In the genomic region with DNA sequence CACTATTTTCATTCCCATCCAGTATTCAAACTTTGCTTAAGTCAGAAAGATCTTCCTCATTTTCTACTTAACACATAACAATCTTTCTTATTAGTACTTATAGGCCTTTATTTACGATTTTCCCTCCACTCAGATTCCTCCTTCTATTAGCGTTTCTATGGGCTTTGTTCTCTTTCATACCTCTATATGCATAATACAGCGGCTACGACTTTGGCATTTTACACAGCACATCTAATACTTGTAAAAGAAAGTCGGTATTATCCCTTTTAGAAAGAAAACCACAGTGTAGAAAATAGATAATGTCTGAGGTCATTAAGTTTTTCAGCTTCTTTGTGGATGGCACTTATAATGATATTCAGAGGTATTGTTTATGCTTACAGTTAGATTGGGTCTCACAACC, we compare ENCODE assay signal across 33 cellular contexts. TPM values are rescaled to one million over a fixed set of nuclear protein-coding genes. Genes with fewer than 3 reads are reported as not detected.
"Had no signal": no experiment of that assay in that cellular context is flagged by ENCODE, and none has a peak within 500 bp of the region (broad histone marks: within the 10 kb centered on the region; RNA-seq: fewer than 3 reads in every experiment).

No MANE protein-coding gene starts in this region.

- H3K9me3 Mint-ChIP-seq: activated B cell treated with CpG ODN at 0.5 μM for 24 hours; activated CD4-positive, alpha-beta memory T cell treated with anti-CD3 and anti-CD28 coated beads, Interleukin-2, amount 10 ng/mL, durations not matched to agents 7 days and 5 days; activated CD4-positive, alpha-beta T cell treated with anti-CD3 and anti-CD28 coated beads, Interleukin-2, amount 10 ng/mL, durations not matched to agents 7 days and 5 days; activated T-cell treated with anti-CD3 and anti-CD28 coated beads, Interleukin-2, amount 50 U/mL, for 4 hours; activated T-helper 17 cell treated with anti-CD3 and anti-CD28 coated beads, Interleukin-2, amount 50 U/mL, for 72 hours; central memory CD8-positive, alpha-beta T cell; effector memory CD8-positive, alpha-beta T cell; T-cell; T-helper 1 cell treated with Interleukin-12 subunit alpha and Interleukin-12 subunit beta and Interleukin-4 antibody, amounts not matched to agents 30 μg/mL and 1 μg/mL, for 36 hours; T-helper 2 cell treated with Interferon-gamma antibody and Interleukin-4, amounts not matched to agents 5 μg/mL and 100 μg/mL, for 36 hours had no signal

- H3K4me3 Mint-ChIP-seq: activated B cell treated with CpG ODN at 0.5 μM for 24 hours; activated CD4-positive, alpha-beta memory T cell treated with anti-CD3 and anti-CD28 coated beads, Interleukin-2, amount 10 ng/mL, durations not matched to agents 7 days and 5 days; activated CD4-positive, alpha-beta T cell treated with anti-CD3 and anti-CD28 coated beads, Interleukin-2, amount 10 ng/mL, durations not matched to agents 7 days and 5 days; activated naive CD8-positive, alpha-beta T cell; activated T-cell treated with anti-CD3 and anti-CD28 coated beads, Interleukin-2, amount 50 U/mL, for 4 hours; activated T-helper 17 cell treated with anti-CD3 and anti-CD28 coated beads, Interleukin-2, amount 50 U/mL, for 72 hours; central memory CD8-positive, alpha-beta T cell; effector memory CD8-positive, alpha-beta T cell; T-cell; T-helper 1 cell treated with Interleukin-12 subunit alpha and Interleukin-12 subunit beta and Interleukin-4 antibody, amounts not matched to agents 30 μg/mL and 1 μg/mL, for 36 hours; T-helper 2 cell treated with Interferon-gamma antibody and Interleukin-4, amounts not matched to agents 5 μg/mL and 100 μg/mL, for 36 hours had no signal

- H3K27ac Mint-ChIP-seq: activated B cell treated with CpG ODN at 0.5 μM for 24 hours; activated CD4-positive, alpha-beta memory T cell treated with anti-CD3 and anti-CD28 coated beads, Interleukin-2, amount 10 ng/mL, durations not matched to agents 7 days and 5 days; activated CD4-positive, alpha-beta T cell treated with anti-CD3 and anti-CD28 coated beads, Interleukin-2, amount 10 ng/mL, durations not matched to agents 7 days and 5 days; activated naive CD8-positive, alpha-beta T cell; activated T-helper 17 cell treated with anti-CD3 and anti-CD28 coated beads, Interleukin-2, amount 50 U/mL, for 72 hours; effector memory CD8-positive, alpha-beta T cell; T-cell; T-helper 1 cell treated with Interleukin-12 subunit alpha and Interleukin-12 subunit beta and Interleukin-4 antibody, amounts not matched to agents 30 μg/mL and 1 μg/mL, for 36 hours had no signal

- H3K9me3 ChIP-seq: esophagus squamous epithelium, gastroesophageal sphincter, heart right ventricle had no signal

- H3K27me3 Mint-ChIP-seq: activated B cell treated with CpG ODN at 0.5 μM for 24 hours; activated CD4-positive, alpha-beta memory T cell treated with anti-CD3 and anti-CD28 coated beads, Interleukin-2, amount 10 ng/mL, durations not matched to agents 7 days and 5 days; activated CD4-positive, alpha-beta T cell treated with anti-CD3 and anti-CD28 coated beads, Interleukin-2, amount 10 ng/mL, durations not matched to agents 7 days and 5 days; activated naive CD8-positive, alpha-beta T cell; activated T-helper 17 cell treated with anti-CD3 and anti-CD28 coated beads, Interleukin-2, amount 50 U/mL, for 72 hours; central memory CD8-positive, alpha-beta T cell; effector memory CD8-positive, alpha-beta T cell; T-cell had no signal

- H3K4me1 Mint-ChIP-seq: activated B cell treated with CpG ODN at 0.5 μM for 24 hours; activated CD4-positive, alpha-beta memory T cell treated with anti-CD3 and anti-CD28 coated beads, Interleukin-2, amount 10 ng/mL, durations not matched to agents 7 days and 5 days had no signal

- DNase-seq: activated B cell treated with CpG ODN at 0.5 μM for 24 hours; activated CD4-positive, alpha-beta memory T cell treated with anti-CD3 and anti-CD28 coated beads, Interleukin-2, amount 10 ng/mL, durations not matched to agents 7 days and 5 days; activated CD4-positive, alpha-beta T cell treated with anti-CD3 and anti-CD28 coated beads for 4 hours; activated CD4-positive, alpha-beta T cell treated with anti-CD3 and anti-CD28 coated beads, Interleukin-2, amount 10 ng/mL, durations not matched to agents 7 days and 5 days; activated CD4-positive, alpha-beta T cell treated with anti-CD3 and anti-CD28 coated beads, Interleukin-2, amount 50 U/mL, for 4 hours; activated effector memory CD4-positive, alpha-beta T cell treated with Interleukin-2 at 50 U/mL for 16 hours; activated gamma-delta T cell treated with Interleukin-2 at 50 U/mL for 16 hours; activated naive CD4-positive, alpha-beta T cell treated with anti-CD3 and anti-CD28 coated beads, Interleukin-2, amount 50 U/mL, for 16 hours; activated naive CD4-positive, alpha-beta T cell treated with Interleukin-2 at 50 U/mL for 16 hours; activated T-cell treated with anti-CD3 and anti-CD28 coated beads, Interleukin-2, amount 50 U/mL, for 4 hours; amniotic stem cell; anterior cingulate cortex; brain microvascular endothelial cell; dermis blood vessel endothelial cell; effector CD4-positive, alpha-beta T cell; effector memory CD8-positive, alpha-beta T cell; esophagus squamous epithelium; foreskin melanocyte; heart right ventricle; SW 1271; T-cell had no signal

- H3K27ac ChIP-seq: brain microvascular endothelial cell, coronary artery, epithelial cell of prostate, esophagus squamous epithelium, gastroesophageal sphincter, VCaP had no signal

- H3K27me3 ChIP-seq: brain microvascular endothelial cell, esophagus squamous epithelium, gastroesophageal sphincter, heart right ventricle had no signal

- ATAC-seq: activated CD4-positive, CD25-positive, alpha-beta regulatory T cell treated with anti-CD3 and anti-CD28 coated beads, Interleukin-2, amount 50 U/mL, for 24 hours; activated T-cell treated with anti-CD3 and anti-CD28 coated beads, Interleukin-2, amount 50 U/mL, for 4 hours; activated T-helper 17 cell treated with anti-CD3 and anti-CD28 coated beads, Interleukin-2, amount 50 U/mL, for 72 hours; effector memory CD8-positive, alpha-beta T cell; gastroesophageal sphincter; heart right ventricle; T-cell had no signal

RNA-seq across cellular contexts. Expression of gene LHX6, which starts 27.4 kb away (rescaled TPM):
- total RNA-seq: activated B cell treated with CpG ODN at 0.5 μM for 24 hours; activated CD4-positive, alpha-beta memory T cell treated with anti-CD3 and anti-CD28 coated beads, Interleukin-2, amount 10 ng/mL, durations not matched to agents 7 days and 5 days; activated CD4-positive, alpha-beta T cell treated with anti-CD3 and anti-CD28 coated beads, Interleukin-2, amount 10 ng/mL, durations not matched to agents 7 days and 5 days; activated T-helper 17 cell treated with anti-CD3 and anti-CD28 coated beads, Interleukin-2, amount 50 U/mL, for 72 hours; fibroblast of lung; fibroblast of villous mesenchyme; T-cell had no signal
